ENCODE assay signal across 1 cellular context in genomic region chr1:43932786-43933385, GRCh38.
TF ChIP-seq lines count a peak whose summit lies in the region.

No MANE protein-coding gene starts in this region.

TF ChIP-seq in A549, 52 proteins besides CTCF, POLR2A, EP300 and RAD21 (continued from another document):
- TF ChIP-seq HMGXB4 (CRISPR knock-in tag; IDR thresholded peaks at IDR 0.05; ENCODE audit: borderline replicate concordance) = no peak
- TF ChIP-seq CHD4 (IDR thresholded peaks at IDR 0.05; ENCODE audit: borderline replicate concordance) = no peak
- TF ChIP-seq JUN (IDR thresholded peaks at IDR 0.05) = no peak
- TF ChIP-seq MAFK (IDR thresholded peaks at IDR 0.05; ENCODE audit: partially characterized antibody) = no peak
- no peak for TF ChIP-seq SMC3 (IDR thresholded peaks at IDR 0.05)
- TF ChIP-seq GATA3 (IDR thresholded peaks at IDR 0.05; ENCODE audit: borderline replicate concordance) = no peak
- TF ChIP-seq KDM5A (IDR thresholded peaks at IDR 0.05) = no peak
- no peak for TF ChIP-seq NFE2L2 (conservative IDR thresholded peaks at IDR 0.05; ENCODE audit: low read length)
- no peak for TF ChIP-seq RFX5 (IDR thresholded peaks at IDR 0.05)
- TF ChIP-seq HEYL (CRISPR knock-in tag; IDR thresholded peaks at IDR 0.05) = no peak
- no peak for TF ChIP-seq HES2 (IDR thresholded peaks at IDR 0.05)
- no peak for TF ChIP-seq MAZ (IDR thresholded peaks at IDR 0.05; ENCODE audit: borderline replicate concordance, low read depth, low read length)
- TF ChIP-seq POLR2AphosphoS2 (conservative IDR thresholded peaks at IDR 0.05; ENCODE audit: low read length) = no peak
- no peak for TF ChIP-seq ESRRA (IDR thresholded peaks at IDR 0.05; ENCODE audit: borderline replicate concordance, low read length)
- TF ChIP-seq EHMT2 (IDR thresholded peaks at IDR 0.05; ENCODE audit: low read depth) = no peak
- TF ChIP-seq CBX2 (IDR thresholded peaks at IDR 0.05; ENCODE audit: borderline replicate concordance, low read depth) = no peak
